Comparison of ENCODE assay signal across 8 cellular contexts in genomic region chr12:124916370-124917134, GRCh38. TPM values are rescaled to one million over a fixed set of nuclear protein-coding genes. Genes with fewer than 3 reads are reported as not detected.
DNase-seq lines count a peak whose midpoint lies in the region; ATAC-seq and TF ChIP-seq lines count a peak whose summit lies in the region.

No MANE protein-coding gene starts in this region.

- no peaks in the 10 kb centered on the region for H3K9me3 Mint-ChIP-seq in CD8-positive, alpha-beta T cell
- H3K9me3 Mint-ChIP-seq in MCF 10A (ENCODE audit: unreplicated experiment), result no peaks in the 10 kb centered on the region

- intact Hi-C loops in CD8-positive, alpha-beta T cell (cut with DNase I, micrococcal nuclease), result loop anchor here (1.0 to 10.0 kb wide), 4 partner anchors 11 to 944 kb away; partner anchors contain the start of genes CCDC92 (in 2 of the 2), ZNF664 (in 2 of the 2) and DHX37 (in 1 of the 2)
- intact Hi-C loops in MCF 10A (cut with micrococcal nuclease), result loop anchor here (1.0 kb wide), 1 partner anchor 11 kb away; no protein-coding TSS in a partner anchor

- H3K27ac ChIP-seq in CD8-positive, alpha-beta T cell (ENCODE audit: low read depth, low read length), result peak overlapping the region; percentile 87

- H3K4me1 ChIP-seq in CD8-positive, alpha-beta T cell (ENCODE audit: insufficient read depth, low read length), result peaks cover 57% of the 10 kb centered on the region

- CTCF ChIA-PET in CD8-positive, alpha-beta T cell (lab: Charles Lee), result interaction anchor here (5.0 to 17.5 kb wide), 2 partner anchors 10 to 23 kb away, joined by 44 to 323 read pairs; no protein-coding TSS in a partner anchor
- CTCF ChIA-PET in MCF 10A (lab: Yijun Ruan, JAX), result interaction anchor here (0.6 to 4.6 kb wide), 5 partner anchors 10 to 1046 kb away, joined by 3 to 64 read pairs (median 6); no protein-coding TSS in a partner anchor

- no peaks in the 10 kb centered on the region for H3K9me3 ChIP-seq in CD8-positive, alpha-beta T cell (ENCODE audit: low read length)

- H3K27me3 ChIP-seq in CD8-positive, alpha-beta T cell (ENCODE audit: insufficient read depth, low read length), result no peaks in the 10 kb centered on the region
- no peaks in the 10 kb centered on the region for H3K27me3 ChIP-seq in kidney epithelial cell (ENCODE audit: control insufficient read depth, insufficient read depth, low read length)

- no TSS peak for BruUV-seq in MCF 10A (replicated peaks; lab: Mats Ljungman, UMichigan)

- POLR2A ChIA-PET in CD8-positive, alpha-beta T cell (lab: Charles Lee), result interaction anchor here (0.6 to 12.3 kb wide), 5 partner anchors 9 to 29 kb away, joined by 3 to 312 read pairs (median 11); no protein-coding TSS in a partner anchor
- POLR2A ChIA-PET in MCF 10A (lab: Yijun Ruan, JAX), result interaction anchor here (0.6 to 31.0 kb wide), 19 partner anchors 2 to 283 kb away, joined by 3 to 2121 read pairs (median 4); partner anchors contain the start of genes AACS, BRI3BP and UBC

- peak overlapping the region; percentile 82 for H3K4me3 Mint-ChIP-seq in CD8-positive, alpha-beta T cell
- H3K4me3 Mint-ChIP-seq in MCF 10A (ENCODE audit: unreplicated experiment), result peak overlapping the region; percentile 95

- H3K36me3 ChIP-seq in CD8-positive, alpha-beta T cell (ENCODE audit: insufficient read depth, low read length), result peaks cover 9% of the 10 kb centered on the region
- H3K36me3 ChIP-seq in kidney epithelial cell (ENCODE audit: control insufficient read depth, insufficient read depth, low read length), result peaks cover 3% of the 10 kb centered on the region

- H3K27ac Mint-ChIP-seq in CD8-positive, alpha-beta T cell, result peak overlapping the region; percentile 97
- peak overlapping the region; percentile 100 for H3K27ac Mint-ChIP-seq in MCF 10A (ENCODE audit: low read depth, unreplicated experiment)

- H3K4me3 ChIP-seq in CD8-positive, alpha-beta T cell (ENCODE audit: low read depth, low read length), result peak overlapping the region; percentile 3
- no peak overlapping the region for H3K4me3 ChIP-seq in kidney epithelial cell (ENCODE audit: low read depth, low read length)

- no peaks in the 10 kb centered on the region for H3K27me3 Mint-ChIP-seq in CD8-positive, alpha-beta T cell (ENCODE audit: low read depth)
- H3K27me3 Mint-ChIP-seq in MCF 10A (ENCODE audit: insufficient read depth, unreplicated experiment), result no peaks in the 10 kb centered on the region

- ATAC-seq in CD8-positive, alpha-beta T cell, result no peak
- ATAC-seq in GM19463 (IDR thresholded peaks at IDR 0.05; ENCODE audit: unreplicated experiment), result no peak

- H3K36me3 Mint-ChIP-seq in CD8-positive, alpha-beta T cell, result peaks cover 28% of the 10 kb centered on the region
- H3K36me3 Mint-ChIP-seq in MCF 10A (ENCODE audit: insufficient read depth, unreplicated experiment), result peaks cover 54% of the 10 kb centered on the region

- no peak for TF ChIP-seq CTCF in CD8-positive, alpha-beta T cell (IDR thresholded peaks at IDR 0.05)
- TF ChIP-seq CTCF in MCF 10A (IDR thresholded peaks at IDR 0.05; ENCODE audit: unreplicated experiment), result no peak
- no peak for TF ChIP-seq CTCF in kidney epithelial cell (IDR thresholded peaks at IDR 0.05; ENCODE audit: insufficient read depth, low read length, poor library complexity, severe bottlenecking)

- peak in 3 of 7 experiments; percentile 32 to 50 (median 49) for DNase-seq in CD8-positive, alpha-beta T cell
- DNase-seq in NCI-H460 (ENCODE audit: extremely low read depth, low read depth) (peak; percentile 95), MCF 10A (ENCODE audit: unreplicated experiment) (peak; percentile 92), kidney epithelial cell (ENCODE audit: low read depth) (peak; percentile 89), NCI-H2081 treated with DMSO at 0.1 percent for 48 hours (lab: John Stamatoyannopoulos, UW) (no peak), NCI-H1417 (lab: John Stamatoyannopoulos, UW) (no peak)
- DNase-seq in stimulated activated CD8-positive, alpha-beta memory T cell treated with anti-CD3 and anti-CD28 coated beads, Interleukin-12 subunit alpha, Interleukin-12 subunit beta, amount 100 ng/mL, for 1 hour (ENCODE audit: low read depth), result peak; percentile 36

- H3K4me1 Mint-ChIP-seq in CD8-positive, alpha-beta T cell (ENCODE audit: low read depth), result peaks cover 83% of the 10 kb centered on the region
- H3K4me1 Mint-ChIP-seq in MCF 10A (ENCODE audit: insufficient read depth, unreplicated experiment), result peaks cover 41% of the 10 kb centered on the region

RNA-seq across cellular contexts. Expression of gene UBC, which starts 2.1 kb away (rescaled TPM):
- 1,000 to 10,000 TPM; 1,771 to 1,786 TPM for total RNA-seq in CD8-positive, alpha-beta T cell
- 1,852 and 1,911 TPM in 2 replicates for total RNA-seq in NCI-H460 (2014; rRNA removed; shearing (Covaris generic))
- 800 and 1,047 TPM in 2 replicates for polyA plus RNA-seq in NCI-H460 (2014; cell fraction: nucleus; rRNA removed)
- 1,485 and 1,602 TPM in 2 replicates for total RNA-seq in MCF 10A (2022)
- 1,369 and 1,432 TPM in 2 replicates for total RNA-seq in kidney epithelial cell

RNA-seq across cellular contexts. Expression of gene SCARB1, which starts 52.9 kb away (rescaled TPM):
- 1 to 10 TPM; 3.0 to 3.2 TPM for total RNA-seq in CD8-positive, alpha-beta T cell
- total RNA-seq in NCI-H460 (2014; rRNA removed; shearing (Covaris generic)), result 103 and 115 TPM in 2 replicates
- polyA plus RNA-seq in NCI-H460 (2014; cell fraction: nucleus; rRNA removed), result 436 and 554 TPM in 2 replicates
- total RNA-seq in MCF 10A (2022), result 48.2 and 71.0 TPM in 2 replicates
- total RNA-seq in kidney epithelial cell, result 30.0 and 36.1 TPM in 2 replicates

Comparison
In these comparisons a context has a peak if more than half of its experiments do, and no peak if none do; other contexts are left out.
1. DNase-seq: peak in NCI-H460 (single experiment), MCF 10A (single experiment), kidney epithelial cell (single experiment) and stimulated activated CD8-positive, alpha-beta memory T cell treated with anti-CD3 and anti-CD28 coated beads, Interleukin-12 subunit alpha, Interleukin-12 subunit beta, amount 100 ng/mL, for 1 hour (single experiment); none in NCI-H2081 treated with DMSO at 0.1 percent for 48 hours (single experiment) and NCI-H1417 (0 of 3).